23 cellular contexts compared by ENCODE assay signal in genomic region chr4:99886146-99886545, GRCh38. TPM values are rescaled to one million over a fixed set of nuclear protein-coding genes. Genes with fewer than 3 reads are reported as not detected.
A peak's percentile ranks its signal among the peaks of the same experiment; 100 is the strongest.
DNase-seq lines count a peak whose midpoint lies in the region; ATAC-seq and TF ChIP-seq lines count a peak whose summit lies in the region.
"Had no signal": no experiment of that assay in that cellular context is flagged by ENCODE, and none has a peak within 500 bp of the region (broad histone marks: within the 10 kb centered on the region; RNA-seq: fewer than 3 reads in every experiment).

No MANE protein-coding gene starts in this region.

- no peaks in the 10 kb centered on the region for H3K9me3 ChIP-seq in effector memory CD4-positive, alpha-beta T cell (ENCODE audit: control insufficient read depth, low read length)
- no peaks in the 10 kb centered on the region for H3K9me3 ChIP-seq in left ventricle myocardium inferior (replicated peaks)
- no peaks in the 10 kb centered on the region for H3K9me3 ChIP-seq in heart right ventricle
- H3K9me3 ChIP-seq: lower lobe of right lung, suprapubic skin had no signal

- 84 to 88% methylated on average over 4 of the region's 4 CpGs for WGBS in heart right ventricle, 2 donors

- peak; percentile 7 for DNase-seq in AG08396 (ENCODE audit: low spot score)
- peak; percentile 82 for DNase-seq in LHCN-M2 (ENCODE audit: low read depth)
- DNase-seq in brain microvascular endothelial cell, result peak; percentile 77
- DNase-seq in iris pigment epithelial cell (ENCODE audit: low read depth), result peak; percentile 60
- DNase-seq in effector memory CD4-positive, alpha-beta T cell, result no peak
- no peak for DNase-seq in SK-N-DZ (ENCODE audit: low spot score)
- DNase-seq in left ventricle myocardium inferior, result no peak
- DNase-seq in heart right ventricle, result no peak
- DNase-seq: activated CD4-positive, alpha-beta T cell treated with anti-CD3 and anti-CD28 coated beads for 36 hours; activated naive CD4-positive, alpha-beta T cell treated with anti-CD3 and anti-CD28 coated beads, Interleukin-2, amount 10 ng/mL, durations not matched to agents 7 days and 5 days; activated T-cell treated with anti-CD3 and anti-CD28 coated beads, Interleukin-2, amount 50 U/mL, for 72 hours; aorta; C1 segment of cervical spinal cord; DMS 273 treated with DMSO at 0.1 percent for 48 hours; GDM1; hippocampal formation; lower lobe of right lung; NCI-H1092 treated with DMSO at 0.1 percent for 48 hours; NCI-H2029 treated with DMSO at 0.1 percent for 48 hours; NCI-H446 treated with DMSO at 0.1 percent for 48 hours; occipital lobe; right cardiac atrium had no signal

- intact Hi-C loops in left ventricle myocardium inferior (cut with micrococcal nuclease) (no loop called here), heart right ventricle (cut with DNase I) (loop anchor here in 6 of 10 donors (5.0 to 10.0 kb wide), 5 partner anchors 61 to 324 kb away; partner anchors contain the start of genes TRMT10A (in 3 of the 6), DAPP1 (in 2 of the 6) and DNAJB14 (in 1 of the 6))

- no peaks in the 10 kb centered on the region for H3K4me1 ChIP-seq in effector memory CD4-positive, alpha-beta T cell (ENCODE audit: control insufficient read depth, insufficient read depth, low read length, poor library complexity, severe bottlenecking)
- H3K4me1 ChIP-seq in left ventricle myocardium inferior, result peaks cover 38% of the 10 kb centered on the region
- H3K4me1 ChIP-seq in heart right ventricle, result peaks cover 0 to 32% (median 12%) of the 10 kb centered on the region in 9 donors
- H3K4me1 ChIP-seq: suprapubic skin had no signal

- ATAC-seq in heart right ventricle, result no peak
- ATAC-seq: activated CD4-positive, alpha-beta T cell treated with anti-CD3 and anti-CD28 coated beads for 36 hours; activated T-cell treated with anti-CD3 and anti-CD28 coated beads, Interleukin-2, amount 50 U/mL, for 72 hours; lower lobe of right lung; right cardiac atrium had no signal

- no peak overlapping the region for H3K4me3 ChIP-seq in brain microvascular endothelial cell (ENCODE audit: low read depth, low read length)
- H3K4me3 ChIP-seq in effector memory CD4-positive, alpha-beta T cell (ENCODE audit: insufficient read depth, low read depth, low read length, poor library complexity, severe bottlenecking), result no peak overlapping the region
- no peak overlapping the region for H3K4me3 ChIP-seq in left ventricle myocardium inferior
- H3K4me3 ChIP-seq in heart right ventricle, result no peak overlapping the region
- H3K4me3 ChIP-seq: lower lobe of right lung, suprapubic skin had no signal

- H3K27me3 ChIP-seq in brain microvascular endothelial cell (replicated peaks), result no peaks in the 10 kb centered on the region
- H3K27me3 ChIP-seq in effector memory CD4-positive, alpha-beta T cell (replicated peaks; ENCODE audit: control insufficient read depth, insufficient read depth, low read length, poor library complexity, severe bottlenecking), result no peaks in the 10 kb centered on the region
- no peaks in the 10 kb centered on the region for H3K27me3 ChIP-seq in left ventricle myocardium inferior (ENCODE audit: low read depth)
- H3K27me3 ChIP-seq in heart right ventricle, result no peaks in the 10 kb centered on the region
- H3K27me3 ChIP-seq: suprapubic skin had no signal

- in situ Hi-C loops in brain microvascular endothelial cell (cut with HindIII; ENCODE audit: low pct_ligation_motif_present, low sequenced_read_pairs), result no loop called here

- TF ChIP-seq CTCF in brain microvascular endothelial cell (IDR thresholded peaks at IDR 0.05; ENCODE audit: low read depth, low read length, missing control alignments) (no peak), left ventricle myocardium inferior (IDR thresholded peaks at IDR 0.05; ENCODE audit: borderline replicate concordance) (no peak), heart right ventricle (IDR thresholded peaks at IDR 0.05) (no peak)

- H3K36me3 ChIP-seq in brain microvascular endothelial cell (replicated peaks) (peaks cover 12% of the 10 kb centered on the region), left ventricle myocardium inferior (peaks cover 55% of the 10 kb centered on the region), heart right ventricle (peaks cover 0 to 79% (median 18%) of the 10 kb centered on the region in 9 donors)
- peaks cover 37% of the 10 kb centered on the region for H3K36me3 ChIP-seq in effector memory CD4-positive, alpha-beta T cell (ENCODE audit: control insufficient read depth, insufficient read depth, low read length)

- no peak overlapping the region for H3K27ac ChIP-seq in brain microvascular endothelial cell
- H3K27ac ChIP-seq in effector memory CD4-positive, alpha-beta T cell (ENCODE audit: insufficient read depth, low read length, poor library complexity, severe bottlenecking), result no peak overlapping the region
- no peak overlapping the region for H3K27ac ChIP-seq in left ventricle myocardium inferior (replicated peaks)
- H3K27ac ChIP-seq in heart right ventricle, result no peak overlapping the region
- H3K27ac ChIP-seq: lower lobe of right lung, suprapubic skin had no signal

RNA-seq across cellular contexts. Expression of gene LAMTOR3, which starts 8.1 kb away (rescaled TPM):
- total RNA-seq in LHCN-M2 (2014; rRNA removed) (36.4 and 51.8 TPM in 2 replicates), left ventricle myocardium inferior (38.5 TPM), heart right ventricle (10 to 100 TPM; 31.2 to 37.4 (median 35.5) TPM)
- polyA plus RNA-seq in LHCN-M2 (2012), result 19.9 TPM
- polyA plus RNA-seq in SK-N-DZ (2014; cell fraction: cytosol; rRNA removed), result 45.5 and 59.8 TPM in 2 replicates
- polyA plus RNA-seq in SK-N-DZ (2014; cell fraction: nucleus; rRNA removed), result 25.9 and 38.7 TPM in 2 replicates
- polyA plus RNA-seq in heart right ventricle, result 10 to 100 TPM; 29.0 to 29.4 TPM

Comparison
In these comparisons a context has a peak if more than half of its experiments do, and no peak if none do; other contexts are left out.
1. DNase-seq: peak in AG08396 (single experiment), LHCN-M2 (single experiment), brain microvascular endothelial cell (single experiment) and iris pigment epithelial cell (single experiment); none in effector memory CD4-positive, alpha-beta T cell (0 of 3), SK-N-DZ (single experiment), left ventricle myocardium inferior (single experiment) and heart right ventricle (0 of 2).